Comparison of ENCODE assay signal across 9 cellular contexts in genomic region chr6:134318396-134319281, GRCh38. TPM values are rescaled to one million over a fixed set of nuclear protein-coding genes. Genes with fewer than 3 reads are reported as not detected.
DNase-seq lines count a peak whose midpoint lies in the region; ATAC-seq and TF ChIP-seq lines count a peak whose summit lies in the region.
"Had no signal": no experiment of that assay in that cellular context is flagged by ENCODE, and none has a peak within 500 bp of the region (broad histone marks: within the 10 kb centered on the region; RNA-seq: fewer than 3 reads in every experiment).

No MANE protein-coding gene starts in this region.

- ATAC-seq in T-cell (replicated peaks in 1 of 4) (no peak), GM18498 (IDR thresholded peaks at IDR 0.05; ENCODE audit: unreplicated experiment) (no peak)

- no peak for TF ChIP-seq CTCF in endothelial cell (IDR thresholded peaks at IDR 0.05; ENCODE audit: unreplicated experiment)

- H3K4me3 Mint-ChIP-seq in T-cell, result peak overlapping the region; percentile 87 to 97 (median 89)
- peak overlapping the region; percentile 0 for H3K4me3 Mint-ChIP-seq in endothelial cell (ENCODE audit: unreplicated experiment)

- H3K9me3 Mint-ChIP-seq in T-cell, result peaks cover 0 to 6% (median 0%) of the 10 kb centered on the region in 3 donors
- H3K9me3 Mint-ChIP-seq in endothelial cell (ENCODE audit: unreplicated experiment), result no peaks in the 10 kb centered on the region

- peaks cover 3% of the 10 kb centered on the region for H3K36me3 Mint-ChIP-seq in T-cell
- no peaks in the 10 kb centered on the region for H3K36me3 Mint-ChIP-seq in endothelial cell (ENCODE audit: low read depth, unreplicated experiment)

- peak; percentile 23 for DNase-seq in NCI-H146 (lab: John Stamatoyannopoulos, UW)
- no peak for DNase-seq in NCI-H146 treated with DMSO at 0.1 percent for 48 hours (lab: John Stamatoyannopoulos, UW; ENCODE audit: unreplicated experiment)
- DNase-seq in T-cell, result no peak
- no peak for DNase-seq in endothelial cell (ENCODE audit: low spot score)
- DNase-seq in pons (ENCODE audit: low spot score), result peak; percentile 71
- no peak for DNase-seq in HEK293T (ENCODE audit: extremely low spot score)
- no peak for DNase-seq in epidermal melanocyte (ENCODE audit: insufficient read length, low spot score)
- DNase-seq: 8988T had no signal

- H3K27ac Mint-ChIP-seq in T-cell (no peak overlapping the region), endothelial cell (ENCODE audit: unreplicated experiment) (no peak overlapping the region)

- POLR2A ChIA-PET in T-cell (lab: Charles Lee) (interaction anchor here (0.5 kb wide), 2 partner anchors 538 to 1589 kb away, joined by 3 read pairs; no protein-coding TSS in a partner anchor), HEK293T (lab: Yijun Ruan, JAX) (no interaction called here)

- CTCF ChIA-PET in T-cell (lab: Charles Lee) (interaction anchor here (0.6 to 1.9 kb wide), 8 partner anchors 66 to 322 kb away, joined by 3 to 7 read pairs (median 6); no protein-coding TSS in a partner anchor), HEK293T (lab: Yijun Ruan, JAX) (no interaction called here)

- H3K27me3 Mint-ChIP-seq in T-cell (peaks cover 5 to 23% of the 10 kb centered on the region in 2 donors), endothelial cell (ENCODE audit: unreplicated experiment) (peaks cover 4% of the 10 kb centered on the region)

- H3K4me1 Mint-ChIP-seq in T-cell, result peaks cover 15 to 23% (median 22%) of the 10 kb centered on the region in 3 donors
- H3K4me1 Mint-ChIP-seq in endothelial cell (ENCODE audit: unreplicated experiment), result peaks cover 2% of the 10 kb centered on the region

TF ChIP-seq in HEK293T, 16 proteins besides CTCF, POLR2A, EP300 and RAD21:
- TF ChIP-seq LEF1 (IDR thresholded peaks at IDR 0.05; ENCODE audit: borderline replicate concordance) (no peak), SUZ12 (IDR thresholded peaks at IDR 0.05) (no peak), PKNOX1 (IDR thresholded peaks at IDR 0.05) (no peak), ARNT (IDR thresholded peaks at IDR 0.05) (no peak), NFRKB (IDR thresholded peaks at IDR 0.05) (no peak), FOXM1 (IDR thresholded peaks at IDR 0.05; ENCODE audit: borderline replicate concordance) (no peak), HDGF (IDR thresholded peaks at IDR 0.05; ENCODE audit: borderline replicate concordance) (no peak), TARDBP (IDR thresholded peaks at IDR 0.05) (no peak), SP1 (IDR thresholded peaks at IDR 0.05) (no peak)

RNA-seq across cellular contexts. Expression of gene SGK1, which starts 0.7 kb away (rescaled TPM):
- total RNA-seq in T-cell, result 100 to 1,000 TPM in 1 of 5 donors, 10 to 100 TPM in 4; 18.9 to 165 (median 37.1) TPM
- 7.2 TPM for total RNA-seq in endothelial cell (ENCODE audit: unreplicated experiment)

Comparison
In these comparisons a context has a peak if more than half of its experiments do, and no peak if none do; other contexts are left out.
1. DNase-seq: peak in NCI-H146 (single experiment) and pons (single experiment); none in NCI-H146 treated with DMSO at 0.1 percent for 48 hours (single experiment), T-cell (0 of 34), endothelial cell (single experiment), HEK293T (single experiment) and epidermal melanocyte (single experiment).